ENCODE assay signal across 8 cellular contexts in the genomic region with DNA sequence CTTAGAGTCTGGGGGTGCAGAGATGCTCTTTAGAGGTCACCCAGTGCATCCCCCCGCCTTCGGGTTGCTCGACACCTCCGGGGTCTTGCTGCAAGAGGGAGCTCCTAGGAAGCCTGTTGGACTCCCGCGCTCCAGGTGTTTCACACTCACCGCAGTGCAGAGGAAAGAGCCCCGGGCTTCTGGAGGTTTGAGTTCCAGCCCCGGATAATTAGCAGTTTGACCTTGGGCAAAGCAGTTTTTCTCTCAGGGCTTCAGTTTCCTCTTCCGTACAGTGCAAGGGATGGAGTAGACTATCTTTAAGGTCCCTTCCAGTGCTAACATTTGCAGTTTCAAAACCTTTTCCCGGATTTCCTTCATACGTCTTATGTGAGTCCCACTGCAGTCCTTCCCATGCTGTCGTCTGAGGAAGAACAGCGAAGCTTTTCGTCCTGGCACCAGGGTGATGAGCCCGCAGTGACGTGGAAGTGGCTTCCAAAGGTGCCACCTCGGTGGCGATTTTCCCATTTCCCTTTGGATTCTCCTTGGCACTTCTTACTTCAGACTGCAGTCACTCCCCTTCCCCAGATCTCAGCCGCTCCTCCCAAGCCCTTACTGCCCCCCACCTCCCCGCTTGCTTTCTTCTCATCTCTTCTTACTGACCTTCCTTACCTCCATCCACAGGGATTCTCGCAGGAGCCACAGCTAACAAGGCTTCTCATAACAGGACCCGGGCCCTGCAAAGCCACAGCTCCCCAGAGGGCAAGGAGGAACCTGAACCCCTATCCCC. TPM values are rescaled to one million over a fixed set of nuclear protein-coding genes. Genes with fewer than 3 reads are reported as not detected.
DNase-seq lines count a peak whose midpoint lies in the region; ATAC-seq, FAIRE-seq and TF ChIP-seq lines count a peak whose summit lies in the region.

No MANE protein-coding gene starts in this region.

- H3K4me1 ChIP-seq in hepatocyte (ENCODE audit: insufficient read depth) (peaks cover 21% of the 10 kb centered on the region), small intestine (ENCODE audit: control insufficient read depth in 2 of 2, insufficient read depth in 1 of 2, low read depth in 1 of 2, low read length in 1 of 2) (peaks cover 0 to 4% of the 10 kb centered on the region in 2 donors)

- H3K79me2 ChIP-seq in hepatocyte, result peaks cover 43% of the 10 kb centered on the region

- peak; percentile 68 for DNase-seq in activated effector memory CD4-positive, alpha-beta T cell treated with anti-CD3 and anti-CD28 coated beads, Interleukin-2, amount 50 U/mL, for 16 hours
- no peak for DNase-seq in activated effector memory CD4-positive, alpha-beta T cell treated with Interleukin-2 at 50 U/mL for 16 hours
- no peak for DNase-seq in activated B cell treated with CpG ODN at 0.5 μM for 24 hours
- peak; percentile 52 for DNase-seq in hepatocyte (ENCODE audit: low spot score)
- no peak for DNase-seq in small intestine
- DNase-seq in HCEC 1CT, result no peak
- DNase-seq in Kasumi-1 (lab: John Stamatoyannopoulos, UW), result no peak

- peaks cover 7% of the 10 kb centered on the region for H4K20me1 ChIP-seq in hepatocyte (ENCODE audit: insufficient read depth, poor library complexity, severe bottlenecking)

- H3K4me3 ChIP-seq in hepatocyte (peak overlapping the region; percentile 17), small intestine (ENCODE audit: low read depth in 1 of 2, low read length in 2 of 2) (peak overlapping the region; percentile 58 to 78)

- 8% methylated on average over 23 of the region's 23 CpGs for whole genome bisulfite sequencing in hepatocyte (ENCODE audit: low lambda C conversion rate, missing lambda C conversion rate)
- WGBS in small intestine, 3 donors, result 2 to 6% (median 4%) methylated on average over 23 of the region's 23 CpGs

- CTCF ChIA-PET in activated B cell treated with CpG ODN at 0.5 μM for 24 hours (lab: Charles Lee), result interaction anchor here (1.0 to 7.5 kb wide), 10 partner anchors 13 to 125 kb away, joined by 3 to 138 read pairs (median 5); a partner anchor contains a TSS

- ATAC-seq in activated B cell treated with CpG ODN at 0.5 μM for 24 hours (ENCODE audit: low read depth) (no peak), HG03457 (IDR thresholded peaks at IDR 0.05; ENCODE audit: unreplicated experiment) (no peak)

- no peaks in the 10 kb centered on the region for H3K36me3 ChIP-seq in hepatocyte (replicated peaks; ENCODE audit: insufficient read depth, low read depth)
- H3K36me3 ChIP-seq in small intestine (ENCODE audit: control insufficient read depth in 2 of 2, insufficient read depth in 2 of 2, low read length in 2 of 2), result peaks cover 3 to 14% of the 10 kb centered on the region in 2 donors

- no peaks in the 10 kb centered on the region for H3K9me3 Mint-ChIP-seq in activated B cell treated with CpG ODN at 0.5 μM for 24 hours

- H3K9me3 ChIP-seq in hepatocyte (ENCODE audit: low read depth), result no peaks in the 10 kb centered on the region
- no peaks in the 10 kb centered on the region for H3K9me3 ChIP-seq in small intestine (ENCODE audit: control insufficient read depth, low read depth)

- peak overlapping the region; percentile 93 for H3K4me3 Mint-ChIP-seq in activated B cell treated with CpG ODN at 0.5 μM for 24 hours

- FAIRE-seq in small intestine (lab: Jason Lieb, UNC), result no peak

- H3K27me3 ChIP-seq in hepatocyte, result no peaks in the 10 kb centered on the region
- H3K27me3 ChIP-seq in small intestine (ENCODE audit: control insufficient read depth in 2 of 2, insufficient read depth in 2 of 2, low read length in 2 of 2), result no peaks in the 10 kb centered on the region

- H3K4me1 Mint-ChIP-seq in activated B cell treated with CpG ODN at 0.5 μM for 24 hours, result peaks cover 64% of the 10 kb centered on the region

- no peaks in the 10 kb centered on the region for H3K27me3 Mint-ChIP-seq in activated B cell treated with CpG ODN at 0.5 μM for 24 hours

- peak overlapping the region; percentile 88 for H3K27ac Mint-ChIP-seq in activated B cell treated with CpG ODN at 0.5 μM for 24 hours

- H2AFZ ChIP-seq in hepatocyte, result no peak overlapping the region

- intact Hi-C loops in activated B cell treated with CpG ODN at 0.5 μM for 24 hours (cut with micrococcal nuclease), result loop anchor here (1.0 to 5.0 kb wide), 9 partner anchors 14 to 1117 kb away; a partner anchor contains a TSS

- H3K27ac ChIP-seq in hepatocyte, result peak overlapping the region; percentile 76
- peak overlapping the region; percentile 49 to 66 for H3K27ac ChIP-seq in small intestine (ENCODE audit: low read depth in 1 of 2, low read length in 1 of 2)

- H3K4me2 ChIP-seq in hepatocyte, result peak overlapping the region; percentile 94

- TF ChIP-seq CTCF in activated B cell treated with CpG ODN at 0.5 μM for 24 hours (IDR thresholded peaks at IDR 0.05), result no peak
- no peak for TF ChIP-seq CTCF in hepatocyte (IDR thresholded peaks at IDR 0.05; ENCODE audit: poor library complexity)

- POLR2A ChIA-PET in activated B cell treated with CpG ODN at 0.5 μM for 24 hours (lab: Charles Lee), result interaction anchor here (0.6 to 7.3 kb wide), 15 partner anchors 9 to 626 kb away, joined by 3 to 97 read pairs (median 8); a partner anchor contains a TSS

- no peaks in the 10 kb centered on the region for H3K9me2 ChIP-seq in hepatocyte (replicated peaks; ENCODE audit: insufficient read depth)

- H3K36me3 Mint-ChIP-seq in activated B cell treated with CpG ODN at 0.5 μM for 24 hours (ENCODE audit: low read depth), result peaks cover 56% of the 10 kb centered on the region

RNA-seq across cellular contexts. Expression of a gene that starts 0.6 kb away (rescaled TPM):
- 21.0 and 23.7 TPM in 2 replicates for total RNA-seq in activated B cell treated with CpG ODN at 0.5 μM for 24 hours
- 48.7 and 56.3 TPM in 2 replicates for total RNA-seq in hepatocyte
- 140 and 145 TPM in 2 replicates for polyA plus RNA-seq in hepatocyte
- polyA plus RNA-seq in small intestine, result 100 to 1,000 TPM in 1 of 3 donors, 10 to 100 TPM in 2; 88.4 to 137 (median 91.6) TPM

RNA-seq across cellular contexts. Expression of a gene that starts 1.0 kb away (rescaled TPM):
- 63.4 and 63.6 TPM in 2 replicates for total RNA-seq in activated B cell treated with CpG ODN at 0.5 μM for 24 hours
- total RNA-seq in hepatocyte, result 104 and 140 TPM in 2 replicates
- 166 and 179 TPM in 2 replicates for polyA plus RNA-seq in hepatocyte
- 100 to 1,000 TPM; 101 to 134 (median 118) TPM for polyA plus RNA-seq in small intestine

RNA-seq across cellular contexts. Expression of a gene that starts 10.1 kb away (rescaled TPM):
- 0.67 and 0.81 TPM in 2 replicates for total RNA-seq in activated B cell treated with CpG ODN at 0.5 μM for 24 hours
- total RNA-seq in hepatocyte, result 6.1 and 10.9 TPM in 2 replicates
- 23.4 and 25.6 TPM in 2 replicates for polyA plus RNA-seq in hepatocyte
- 1 to 10 TPM; 1.3 to 3.9 (median 1.4) TPM for polyA plus RNA-seq in small intestine

RNA-seq across cellular contexts. Expression of a gene that starts 21.4 kb away (rescaled TPM):
- total RNA-seq in activated B cell treated with CpG ODN at 0.5 μM for 24 hours (40.7 and 45.0 TPM in 2 replicates), hepatocyte (167 and 224 TPM in 2 replicates)
- polyA plus RNA-seq in hepatocyte (265 and 302 TPM in 2 replicates), small intestine (100 to 1,000 TPM; 112 to 179 (median 131) TPM)

RNA-seq across cellular contexts. Expression of a gene that starts 53.9 kb away (rescaled TPM):
- 711 and 737 TPM in 2 replicates for total RNA-seq in activated B cell treated with CpG ODN at 0.5 μM for 24 hours
- total RNA-seq in hepatocyte, result 310 and 312 TPM in 2 replicates
- polyA plus RNA-seq in hepatocyte, result 436 and 482 TPM in 2 replicates
- polyA plus RNA-seq in small intestine, result 100 to 1,000 TPM; 251 to 300 (median 288) TPM

Comparison
In these comparisons a context has a peak if more than half of its experiments do, and no peak if none do; other contexts are left out.
1. DNase-seq: peak in activated effector memory CD4-positive, alpha-beta T cell treated with anti-CD3 and anti-CD28 coated beads, Interleukin-2, amount 50 U/mL, for 16 hours (single experiment) and hepatocyte (single experiment); none in activated effector memory CD4-positive, alpha-beta T cell treated with Interleukin-2 at 50 U/mL for 16 hours (single experiment), activated B cell treated with CpG ODN at 0.5 μM for 24 hours (single experiment), small intestine (single experiment), HCEC 1CT (single experiment) and Kasumi-1 (0 of 2).